In genomic region chr4:138374947-138375346, GRCh38 we compare ENCODE assay signal across 8 cellular contexts.
"Had no signal": no experiment of that assay in that cellular context is flagged by ENCODE, and none has a peak within 500 bp of the region (broad histone marks: within the 10 kb centered on the region; RNA-seq: fewer than 3 reads in every experiment).

No MANE protein-coding gene starts in this region.

- H3K4me3 ChIP-seq: GM12878 had no signal

- DNase-seq: GDM1, GF-D8 had no signal

- ATAC-seq: GM12878 had no signal

- FAIRE-seq: G401.6, GM12878, GM12891, GM12892, GM18507, GM19239 had no signal
